Comparison of ENCODE assay signal across 1 cellular context in the genomic region with DNA sequence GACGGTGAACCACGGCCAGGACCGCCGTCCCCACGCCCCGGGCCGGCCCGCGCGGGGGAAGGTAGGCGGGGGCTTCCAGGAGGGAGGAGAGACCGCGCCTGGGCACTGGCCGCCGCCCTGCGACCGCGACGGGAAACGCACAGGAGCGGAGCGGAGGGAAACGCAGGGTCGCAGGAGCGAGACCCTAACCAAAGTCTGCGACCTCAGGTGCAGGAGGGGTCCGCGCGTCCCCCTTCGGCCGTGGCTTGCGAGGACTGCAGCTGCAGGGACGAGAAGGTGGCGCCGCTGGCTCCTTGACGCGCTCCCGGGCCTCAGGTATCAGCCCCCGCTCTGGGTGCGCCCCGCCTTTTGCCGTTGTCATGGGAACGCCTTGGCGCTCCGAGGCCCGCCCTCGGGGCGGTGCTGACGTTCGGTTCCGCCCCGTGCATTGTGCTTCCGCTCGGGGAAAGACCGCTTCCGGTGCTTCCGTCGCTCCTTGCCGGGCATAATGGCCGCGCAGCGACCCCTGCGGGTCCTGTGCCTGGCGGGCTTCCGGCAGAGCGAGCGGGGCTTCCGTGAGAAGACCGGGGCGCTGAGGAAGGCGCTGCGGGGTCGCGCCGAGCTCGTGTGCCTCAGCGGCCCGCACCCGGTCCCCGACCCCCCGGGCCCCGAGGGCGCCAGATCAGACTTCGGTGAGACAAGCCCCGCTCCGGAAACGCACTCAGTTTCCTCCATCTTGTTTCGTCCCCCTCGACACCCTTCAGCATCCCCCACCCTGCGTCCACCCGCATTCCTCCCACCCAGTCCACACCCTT.
TF ChIP-seq lines count a peak whose summit lies in the region.

Gene OVCA2, plus strand, starts transcription at position 462 of the 794 bp plus-strand sequence. Its CDS starts 26 bp downstream, at position 488.

TF ChIP-seq in HepG2, 621 proteins besides CTCF, POLR2A, EP300 and RAD21 (continued from another document and continues in another):
- TF ChIP-seq, protein P1, sequence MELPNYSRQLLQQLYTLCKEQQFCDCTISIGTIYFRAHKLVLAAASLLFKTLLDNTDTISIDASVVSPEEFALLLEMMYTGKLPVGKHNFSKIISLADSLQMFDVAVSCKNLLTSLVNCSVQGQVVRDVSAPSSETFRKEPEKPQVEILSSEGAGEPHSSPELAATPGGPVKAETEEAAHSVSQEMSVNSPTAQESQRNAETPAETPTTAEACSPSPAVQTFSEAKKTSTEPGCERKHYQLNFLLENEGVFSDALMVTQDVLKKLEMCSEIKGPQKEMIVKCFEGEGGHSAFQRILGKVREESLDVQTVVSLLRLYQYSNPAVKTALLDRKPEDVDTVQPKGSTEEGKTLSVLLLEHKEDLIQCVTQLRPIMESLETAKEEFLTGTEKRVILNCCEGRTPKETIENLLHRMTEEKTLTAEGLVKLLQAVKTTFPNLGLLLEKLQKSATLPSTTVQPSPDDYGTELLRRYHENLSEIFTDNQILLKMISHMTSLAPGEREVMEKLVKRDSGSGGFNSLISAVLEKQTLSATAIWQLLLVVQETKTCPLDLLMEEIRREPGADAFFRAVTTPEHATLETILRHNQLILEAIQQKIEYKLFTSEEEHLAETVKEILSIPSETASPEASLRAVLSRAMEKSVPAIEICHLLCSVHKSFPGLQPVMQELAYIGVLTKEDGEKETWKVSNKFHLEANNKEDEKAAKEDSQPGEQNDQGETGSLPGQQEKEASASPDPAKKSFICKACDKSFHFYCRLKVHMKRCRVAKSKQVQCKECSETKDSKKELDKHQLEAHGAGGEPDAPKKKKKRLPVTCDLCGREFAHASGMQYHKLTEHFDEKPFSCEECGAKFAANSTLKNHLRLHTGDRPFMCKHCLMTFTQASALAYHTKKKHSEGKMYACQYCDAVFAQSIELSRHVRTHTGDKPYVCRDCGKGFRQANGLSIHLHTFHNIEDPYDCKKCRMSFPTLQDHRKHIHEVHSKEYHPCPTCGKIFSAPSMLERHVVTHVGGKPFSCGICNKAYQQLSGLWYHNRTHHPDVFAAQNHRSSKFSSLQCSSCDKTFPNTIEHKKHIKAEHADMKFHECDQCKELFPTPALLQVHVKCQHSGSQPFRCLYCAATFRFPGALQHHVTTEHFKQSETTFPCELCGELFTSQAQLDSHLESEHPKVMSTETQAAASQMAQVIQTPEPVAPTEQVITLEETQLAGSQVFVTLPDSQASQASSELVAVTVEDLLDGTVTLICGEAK (IDR thresholded peaks at IDR 0.05): peak; percentile 86
- TF ChIP-seq, protein P1 (CRISPR knock-in tag; IDR thresholded peaks at IDR 0.05): no peak
- TF ChIP-seq RFX1 (IDR thresholded peaks at IDR 0.05): peak; percentile 96
- TF ChIP-seq SPEN (CRISPR knock-in tag; IDR thresholded peaks at IDR 0.05; ENCODE audit: low read depth): peak; percentile 90
- peak; percentile 93 for TF ChIP-seq ARNT2 (CRISPR knock-in tag; IDR thresholded peaks at IDR 0.05; ENCODE audit: low read depth)
- 0 out of 2 replicates have a peak, but pooled peaks have one; percentile 4 for TF ChIP-seq SRF (IDR thresholded peaks at IDR 0.05; ENCODE audit: low read depth, low read length)
- TF ChIP-seq KAT2B (IDR thresholded peaks at IDR 0.05; ENCODE audit: borderline replicate concordance, low read depth, low read length): no peak
- peak; percentile 81 for TF ChIP-seq ZBTB7A (CRISPR knock-in tag; IDR thresholded peaks at IDR 0.05)
- TF ChIP-seq, protein P2, sequence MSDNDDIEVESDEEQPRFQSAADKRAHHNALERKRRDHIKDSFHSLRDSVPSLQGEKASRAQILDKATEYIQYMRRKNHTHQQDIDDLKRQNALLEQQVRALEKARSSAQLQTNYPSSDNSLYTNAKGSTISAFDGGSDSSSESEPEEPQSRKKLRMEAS (IDR thresholded peaks at IDR 0.05): peak; percentile 36; the same call in 1 of the 2 replicates
- TF ChIP-seq CREB1 (IDR thresholded peaks at IDR 0.05): peak; percentile 79
- peak; percentile 76 for TF ChIP-seq CREB1 (CRISPR knock-in tag; IDR thresholded peaks at IDR 0.05)
- TF ChIP-seq SP1 (IDR thresholded peaks at IDR 0.05): no peak
- TF ChIP-seq SP1 (CRISPR knock-in tag; IDR thresholded peaks at IDR 0.05): peak; percentile 88
- TF ChIP-seq MTA3 (CRISPR knock-in tag; IDR thresholded peaks at IDR 0.05): no peak
- TF ChIP-seq NFKB2 (CRISPR knock-in tag; IDR thresholded peaks at IDR 0.05; ENCODE audit: borderline replicate concordance): peak; percentile 79; the same call in 1 of the 2 replicates
- TF ChIP-seq NR1H2 (CRISPR knock-in tag; IDR thresholded peaks at IDR 0.05; ENCODE audit: borderline replicate concordance, low read depth): no peak
- TF ChIP-seq AKNA (CRISPR knock-in tag; IDR thresholded peaks at IDR 0.05; ENCODE audit: borderline replicate concordance): no peak
- peak; percentile 56; the same call in 1 of the 2 replicates for TF ChIP-seq CCDC6 (CRISPR knock-in tag; IDR thresholded peaks at IDR 0.05)
- no peak for TF ChIP-seq SETDB1 (CRISPR knock-in tag; IDR thresholded peaks at IDR 0.05; ENCODE audit: borderline replicate concordance)
- TF ChIP-seq ASH2L (IDR thresholded peaks at IDR 0.05; ENCODE audit: insufficient read length, low read depth, low read length): peak; percentile 56
- peak; percentile 82; the same call in 1 of the 2 replicates for TF ChIP-seq ZNF331 (CRISPR knock-in tag; IDR thresholded peaks at IDR 0.05)
- 0 out of 2 replicates have a peak, but pooled peaks have one; percentile 23 for TF ChIP-seq ZSCAN25 (CRISPR knock-in tag; IDR thresholded peaks at IDR 0.05)
- peak; percentile 72 for TF ChIP-seq MIER2 (CRISPR knock-in tag; IDR thresholded peaks at IDR 0.05)
- TF ChIP-seq ELF3 (CRISPR knock-in tag; IDR thresholded peaks at IDR 0.05): peak; percentile 88
- peak; percentile 84; the same call in 1 of the 2 replicates for TF ChIP-seq ZNF136 (CRISPR knock-in tag; IDR thresholded peaks at IDR 0.05; ENCODE audit: low read depth)
- peak; percentile 76; the same call in 1 of the 2 replicates for TF ChIP-seq ATF7-NPFF (CRISPR knock-in tag; IDR thresholded peaks at IDR 0.05; ENCODE audit: low read depth)
- TF ChIP-seq ZNF232 (CRISPR knock-in tag; IDR thresholded peaks at IDR 0.05; ENCODE audit: borderline replicate concordance): peak; percentile 70; the same call in 1 of the 2 replicates
- TF ChIP-seq TGIF2 (CRISPR knock-in tag; IDR thresholded peaks at IDR 0.05): 0 out of 2 replicates have a peak, but pooled peaks have one; percentile 48
- no peak for TF ChIP-seq FOXP1 (IDR thresholded peaks at IDR 0.05)
- TF ChIP-seq FOXP1 (CRISPR knock-in tag; IDR thresholded peaks at IDR 0.05): 0 out of 2 replicates have a peak, but pooled peaks have one; percentile 7
- peak; percentile 97 for TF ChIP-seq MXI1 (IDR thresholded peaks at IDR 0.05; ENCODE audit: borderline replicate concordance, low read depth, low read length)
- no peak for TF ChIP-seq HES4 (CRISPR knock-in tag; IDR thresholded peaks at IDR 0.05; ENCODE audit: borderline replicate concordance)
- no peak for TF ChIP-seq SOX13 (IDR thresholded peaks at IDR 0.05)
- TF ChIP-seq SOX13 (CRISPR knock-in tag; conservative IDR thresholded peaks at IDR 0.05 in 1 of 2, IDR thresholded peaks at IDR 0.05 in 1 of 2): 0 out of 4 replicates have a peak, but pooled peaks of 1 of the 2 experiments have one; percentile 36
- peak; percentile 87; the same call in 1 of the 2 replicates for TF ChIP-seq SP5 (CRISPR knock-in tag; IDR thresholded peaks at IDR 0.05; ENCODE audit: borderline replicate concordance, low read depth)
- TF ChIP-seq KAT8 (CRISPR knock-in tag; IDR thresholded peaks at IDR 0.05): peak; percentile 95
- TF ChIP-seq ZNF850 (CRISPR knock-in tag; conservative IDR thresholded peaks at IDR 0.05): no peak
- TF ChIP-seq THAP8 (CRISPR knock-in tag; IDR thresholded peaks at IDR 0.05; ENCODE audit: borderline replicate concordance): no peak
- peak; percentile 45; the same call in 1 of the 2 replicates for TF ChIP-seq HINFP (CRISPR knock-in tag; IDR thresholded peaks at IDR 0.05; ENCODE audit: low read depth)
- TF ChIP-seq, protein P3, sequence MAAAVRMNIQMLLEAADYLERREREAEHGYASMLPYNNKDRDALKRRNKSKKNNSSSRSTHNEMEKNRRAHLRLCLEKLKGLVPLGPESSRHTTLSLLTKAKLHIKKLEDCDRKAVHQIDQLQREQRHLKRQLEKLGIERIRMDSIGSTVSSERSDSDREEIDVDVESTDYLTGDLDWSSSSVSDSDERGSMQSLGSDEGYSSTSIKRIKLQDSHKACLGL (CRISPR knock-in tag; IDR thresholded peaks at IDR 0.05): peak; percentile 54
- 0 out of 2 replicates have a peak, but pooled peaks have one; percentile 60 for TF ChIP-seq IRF9 (CRISPR knock-in tag; IDR thresholded peaks at IDR 0.05; ENCODE audit: borderline replicate concordance)
- peak; percentile 95 for TF ChIP-seq SP4 (CRISPR knock-in tag; IDR thresholded peaks at IDR 0.05)
- no peak for TF ChIP-seq NONO (IDR thresholded peaks at IDR 0.05)
- peak; percentile 91 for TF ChIP-seq NONO (CRISPR knock-in tag; conservative IDR thresholded peaks at IDR 0.05)
- TF ChIP-seq ZNF225 (CRISPR knock-in tag; IDR thresholded peaks at IDR 0.05): no peak
